Comparison of ENCODE assay signal across 1 cellular context in the genomic region with DNA sequence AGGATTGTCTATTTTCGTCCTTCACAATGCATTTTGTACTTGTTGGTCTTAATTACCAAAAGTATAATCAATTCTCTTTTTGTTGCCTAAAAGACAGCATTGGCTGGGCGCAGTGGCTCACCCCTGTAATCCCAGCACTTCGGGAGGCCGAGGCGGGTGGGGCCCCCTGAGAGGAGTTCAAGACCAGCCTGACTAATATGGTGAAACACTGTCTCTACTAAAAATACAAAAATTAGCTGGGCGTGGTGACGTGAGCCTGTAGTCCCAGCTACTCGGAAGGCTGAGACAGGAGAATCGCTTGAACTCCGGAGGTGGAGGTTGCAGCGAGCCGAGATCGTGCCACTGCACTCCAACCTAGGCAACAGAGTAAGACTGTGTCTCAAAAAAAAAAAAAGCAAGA.
TF ChIP-seq lines count a peak whose summit lies in the region.

No MANE protein-coding gene starts in this region.

TF ChIP-seq in K562, 482 proteins besides CTCF, POLR2A, EP300 and RAD21:
- TF ChIP-seq, protein P1, sequence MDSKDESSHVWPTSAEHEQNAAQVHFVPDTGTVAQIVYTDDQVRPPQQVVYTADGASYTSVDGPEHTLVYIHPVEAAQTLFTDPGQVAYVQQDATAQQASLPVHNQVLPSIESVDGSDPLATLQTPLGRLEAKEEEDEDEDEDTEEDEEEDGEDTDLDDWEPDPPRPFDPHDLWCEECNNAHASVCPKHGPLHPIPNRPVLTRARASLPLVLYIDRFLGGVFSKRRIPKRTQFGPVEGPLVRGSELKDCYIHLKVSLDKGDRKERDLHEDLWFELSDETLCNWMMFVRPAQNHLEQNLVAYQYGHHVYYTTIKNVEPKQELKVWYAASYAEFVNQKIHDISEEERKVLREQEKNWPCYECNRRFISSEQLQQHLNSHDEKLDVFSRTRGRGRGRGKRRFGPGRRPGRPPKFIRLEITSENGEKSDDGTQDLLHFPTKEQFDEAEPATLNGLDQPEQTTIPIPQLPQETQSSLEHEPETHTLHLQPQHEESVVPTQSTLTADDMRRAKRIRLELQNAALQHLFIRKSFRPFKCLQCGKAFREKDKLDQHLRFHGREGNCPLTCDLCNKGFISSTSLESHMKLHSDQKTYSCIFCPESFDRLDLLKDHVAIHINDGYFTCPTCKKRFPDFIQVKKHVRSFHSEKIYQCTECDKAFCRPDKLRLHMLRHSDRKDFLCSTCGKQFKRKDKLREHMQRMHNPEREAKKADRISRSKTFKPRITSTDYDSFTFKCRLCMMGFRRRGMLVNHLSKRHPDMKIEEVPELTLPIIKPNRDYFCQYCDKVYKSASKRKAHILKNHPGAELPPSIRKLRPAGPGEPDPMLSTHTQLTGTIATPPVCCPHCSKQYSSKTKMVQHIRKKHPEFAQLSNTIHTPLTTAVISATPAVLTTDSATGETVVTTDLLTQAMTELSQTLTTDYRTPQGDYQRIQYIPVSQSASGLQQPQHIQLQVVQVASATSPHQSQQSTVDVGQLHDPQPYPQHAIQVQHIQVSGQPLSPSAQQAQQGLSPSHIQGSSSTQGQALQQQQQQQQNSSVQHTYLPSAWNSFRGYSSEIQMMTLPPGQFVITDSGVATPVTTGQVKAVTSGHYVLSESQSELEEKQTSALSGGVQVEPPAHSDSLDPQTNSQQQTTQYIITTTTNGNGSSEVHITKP (IDR thresholded peaks at IDR 0.05; ENCODE audit: partially characterized antibody), result peak; percentile 67
